29 cellular contexts compared by ENCODE assay signal in the genomic region with DNA sequence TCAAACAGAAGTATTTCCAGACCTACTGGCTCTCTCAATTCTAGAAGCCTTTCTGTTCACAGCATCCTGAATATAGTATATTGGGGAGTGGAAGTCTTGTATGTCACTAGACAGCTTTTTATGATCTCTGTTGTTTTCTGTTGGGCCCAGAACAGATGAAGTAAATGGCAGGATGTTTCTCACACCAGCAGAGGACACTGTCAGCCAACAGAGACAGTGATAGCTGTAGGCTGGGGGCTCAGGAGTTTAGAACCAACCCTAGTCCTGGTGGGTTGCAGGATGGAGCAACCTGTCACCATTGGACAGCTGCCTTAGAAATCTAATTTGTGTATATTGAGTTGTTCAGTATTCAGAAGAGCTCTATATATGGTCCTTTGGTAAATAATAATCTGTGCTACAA.
DNase-seq lines count a peak whose midpoint lies in the region; ATAC-seq and TF ChIP-seq lines count a peak whose summit lies in the region.
"Had no signal": no experiment of that assay in that cellular context is flagged by ENCODE, and none has a peak within 500 bp of the region (broad histone marks: within the 10 kb centered on the region; RNA-seq: fewer than 3 reads in every experiment).

No MANE protein-coding gene starts in this region.

- H3K4me2 ChIP-seq in DND-41 (ENCODE audit: insufficient read depth, low read length) = no peak overlapping the region

- TF ChIP-seq CTCF in DND-41 (IDR thresholded peaks at IDR 0.05; ENCODE audit: borderline replicate concordance, extremely low read depth, low read length, poor library complexity, severe bottlenecking) (peak; percentile 10), GM13977 (IDR thresholded peaks at IDR 0.05; ENCODE audit: extremely low read depth, insufficient read depth, missing control alignments) (peak; percentile 24), astrocyte of the cerebellum (IDR thresholded peaks at IDR 0.05; ENCODE audit: low read depth, low read length, missing control alignments) (peak; percentile 24), fibroblast of pulmonary artery (IDR thresholded peaks at IDR 0.05; ENCODE audit: low read length, missing control alignments) (peak; percentile 29)

- no peaks in the 10 kb centered on the region for H3K27me3 ChIP-seq in DND-41 (ENCODE audit: insufficient read depth, low read length, poor library complexity)
- H3K27me3 ChIP-seq: BLaER1 treated with 17β-estradiol and CSF1 and Interleukin-3, amounts not matched to agents 10 nM and 100 nM; breast epithelium; colonic mucosa; SJCRH30; spleen had no signal

- H4K20me1 ChIP-seq in DND-41 (ENCODE audit: insufficient read depth, low read length) = no peaks in the 10 kb centered on the region
- H4K20me1 ChIP-seq: BLaER1 treated with 17β-estradiol and CSF1 and Interleukin-3, amounts not matched to agents 10 nM and 100 nM had no signal

- H3K27ac ChIP-seq in DND-41 (ENCODE audit: low read length) = no peak overlapping the region
- H3K27ac ChIP-seq: breast epithelium, colonic mucosa, parathyroid adenoma, SJCRH30, spleen had no signal

- peaks cover 75% of the 10 kb centered on the region for H3K36me3 ChIP-seq in DND-41 (ENCODE audit: insufficient read depth, low read length)
- H3K36me3 ChIP-seq: colonic mucosa had no signal

- in situ Hi-C loops in GM13977 (cut with MboI; ENCODE audit: low pct_unique_long_range_greater_than_20kb, low sequenced_read_pairs, unreplicated experiment) = no loop called here
- in situ Hi-C loops in astrocyte of the cerebellum (cut with HindIII; ENCODE audit: low sequenced_read_pairs) = no loop called here

- no peak for DNase-seq in DND-41
- no peak for DNase-seq in GM13977 (ENCODE audit: low spot score)
- DNase-seq in astrocyte of the cerebellum (ENCODE audit: low read depth) = no peak
- no peak for DNase-seq in fibroblast of pulmonary artery (ENCODE audit: low read depth)
- DNase-seq in effector CD8-positive, alpha-beta T cell (lab: John Stamatoyannopoulos, UW) = no peak
- no peak for DNase-seq in NCI-H1092 treated with DMSO at 0.1 percent for 48 hours (lab: John Stamatoyannopoulos, UW)
- no peak for DNase-seq in cerebellar nuclear complex (lab: John Stamatoyannopoulos, UW)
- DNase-seq: activated CD4-positive, alpha-beta T cell treated with anti-CD3 and anti-CD28 coated beads, Interleukin-2, amount 50 U/mL, for 48 hours; activated naive CD4-positive, alpha-beta T cell treated with anti-CD3 and anti-CD28 coated beads, Interleukin-2, amount 10 ng/mL, durations not matched to agents 7 days and 5 days; colonic mucosa; COR-L47; DMS79; hypothalamus; immature natural killer cell; Karpas-422; left colon; NCI-H1694; NCI-H526; nephron progenitor cell; SJCRH30; spleen; stimulated activated CD4-positive, alpha-beta T cell treated with anti-CD3 and anti-CD28 coated beads, Interleukin-2, amount 100 ng/mL, for 48 hours; substantia nigra had no signal

- H3K4me1 ChIP-seq in DND-41 (ENCODE audit: insufficient read depth, low read length) = no peaks in the 10 kb centered on the region
- H3K4me1 ChIP-seq: breast epithelium, colonic mucosa, HAP-1, parathyroid adenoma, SJCRH30 had no signal

- H3K4me3 ChIP-seq in DND-41 (ENCODE audit: low read depth in 1 of 2, low read length in 2 of 2) (no peak overlapping the region), astrocyte of the cerebellum (ENCODE audit: low read depth, low read length) (no peak overlapping the region), fibroblast of pulmonary artery (replicated peaks; ENCODE audit: low read depth, low read length) (no peak overlapping the region)
- H3K4me3 ChIP-seq: BLaER1 treated with 17β-estradiol and CSF1 and Interleukin-3, amounts not matched to agents 10 nM and 100 nM; breast epithelium; colonic mucosa; HAP-1; SJCRH30; spleen had no signal

- no peak overlapping the region for H3K9ac ChIP-seq in DND-41 (ENCODE audit: low read depth, low read length)
- H3K9ac ChIP-seq: BLaER1 treated with 17β-estradiol and CSF1 and Interleukin-3, amounts not matched to agents 10 nM and 100 nM; parathyroid adenoma had no signal

- no peak for ATAC-seq in DND-41 (ENCODE audit: insufficient read depth, low read depth)
- no peak for ATAC-seq in HG03520 (IDR thresholded peaks at IDR 0.05; ENCODE audit: unreplicated experiment)
- ATAC-seq: activated CD4-positive, CD25-positive, alpha-beta regulatory T cell treated with anti-CD3 and anti-CD28 coated beads, Interleukin-2, amount 50 U/mL, for 24 hours; left colon had no signal

- H3K9me3 ChIP-seq in DND-41 (ENCODE audit: insufficient read depth, low read length, severe bottlenecking) = no peaks in the 10 kb centered on the region
- H3K9me3 ChIP-seq: BLaER1 treated with 17β-estradiol and CSF1 and Interleukin-3, amounts not matched to agents 10 nM and 100 nM; breast epithelium; colonic mucosa; HAP-1; SJCRH30; spleen had no signal

- no peaks in the 10 kb centered on the region for H3K79me2 ChIP-seq in DND-41 (ENCODE audit: insufficient read depth, low read length)
- H3K79me2 ChIP-seq: parathyroid adenoma had no signal

- H2AFZ ChIP-seq in DND-41 (ENCODE audit: low read depth, low read length) = no peak overlapping the region
- H2AFZ ChIP-seq: parathyroid adenoma had no signal
